ENCODE assay signal across 8 cellular contexts in genomic region chr6:6712979-6713514, GRCh38.
DNase-seq lines count a peak whose midpoint lies in the region; ATAC-seq and TF ChIP-seq lines count a peak whose summit lies in the region.

No MANE protein-coding gene starts in this region.

- H3K4me3 Mint-ChIP-seq in CD8-positive, alpha-beta T cell: peak overlapping the region; percentile 10
- H3K4me3 Mint-ChIP-seq in naive thymus-derived CD4-positive, alpha-beta T cell: peak overlapping the region in 9 of 10 donors; percentile 4 to 86 (median 75)

- peak overlapping the region; percentile 71 for H3K9ac ChIP-seq in adipocyte (ENCODE audit: low read length)

- no peaks in the 10 kb centered on the region for H3K9me3 ChIP-seq in CD8-positive, alpha-beta T cell (ENCODE audit: low read length)
- H3K9me3 ChIP-seq in adipocyte (ENCODE audit: control insufficient read depth, low read length): no peaks in the 10 kb centered on the region
- H3K9me3 ChIP-seq in naive thymus-derived CD4-positive, alpha-beta T cell (ENCODE audit: control insufficient read depth in 2 of 3, low read length in 3 of 3): no peaks in the 10 kb centered on the region

- TF ChIP-seq CTCF in CD8-positive, alpha-beta T cell (IDR thresholded peaks at IDR 0.05): no peak
- no peak for TF ChIP-seq CTCF in lower leg skin (IDR thresholded peaks at IDR 0.05)

- H3K27ac ChIP-seq in CD8-positive, alpha-beta T cell (ENCODE audit: low read depth, low read length): no peak overlapping the region
- H3K27ac ChIP-seq in naive thymus-derived CD4-positive, alpha-beta T cell (ENCODE audit: low read depth, low read length): no peak overlapping the region

- H3K4me3 ChIP-seq in CD8-positive, alpha-beta T cell (ENCODE audit: low read depth, low read length): no peak overlapping the region
- H3K4me3 ChIP-seq in adipocyte (ENCODE audit: low read length) (peak overlapping the region; percentile 55), lower leg skin (ENCODE audit: low read depth, poor library complexity, severe bottlenecking) (no peak overlapping the region)
- no peak overlapping the region for H3K4me3 ChIP-seq in naive thymus-derived CD4-positive, alpha-beta T cell (ENCODE audit: low read length)

- H3K27ac Mint-ChIP-seq in CD8-positive, alpha-beta T cell: no peak overlapping the region
- peak overlapping the region in 3 of 9 donors; percentile 11 to 46 (median 12) for H3K27ac Mint-ChIP-seq in naive thymus-derived CD4-positive, alpha-beta T cell

- no peaks in the 10 kb centered on the region for H3K9me3 Mint-ChIP-seq in CD8-positive, alpha-beta T cell
- H3K9me3 Mint-ChIP-seq in naive thymus-derived CD4-positive, alpha-beta T cell: no peaks in the 10 kb centered on the region

- 29 to 40% methylated on average over 12 of the region's 12 CpGs for WGBS in lower leg skin, 2 donors

- TF ChIP-seq POLR2A in lower leg skin (IDR thresholded peaks at IDR 0.05): no peak

- no peaks in the 10 kb centered on the region for H3K27me3 ChIP-seq in CD8-positive, alpha-beta T cell (ENCODE audit: insufficient read depth, low read length)
- H3K27me3 ChIP-seq in adipocyte (replicated peaks; ENCODE audit: control insufficient read depth, insufficient read depth, low read length): no peaks in the 10 kb centered on the region
- H3K27me3 ChIP-seq in naive thymus-derived CD4-positive, alpha-beta T cell (ENCODE audit: control insufficient read depth in 2 of 2, insufficient read depth in 2 of 2, low read length in 2 of 2): no peaks in the 10 kb centered on the region

- peaks cover 13% of the 10 kb centered on the region for H3K27me3 Mint-ChIP-seq in CD8-positive, alpha-beta T cell (ENCODE audit: low read depth)
- H3K27me3 Mint-ChIP-seq in naive thymus-derived CD4-positive, alpha-beta T cell: peaks cover 0 to 22% (median 7%) of the 10 kb centered on the region in 5 donors

- intact Hi-C loops in CD8-positive, alpha-beta T cell (cut with DNase I, micrococcal nuclease): no loop called here
- intact Hi-C loops in naive thymus-derived CD4-positive, alpha-beta T cell (cut with micrococcal nuclease): no loop called here
- intact Hi-C loops in lower leg skin (cut with DNase I; ENCODE audit: low total_unique reads): loop anchor here (5.0 kb wide), 1 partner anchor 1864 kb away; no protein-coding TSS in a partner anchor

- peak in 1 of 7 experiments; percentile 52 for DNase-seq in CD8-positive, alpha-beta T cell
- DNase-seq in adipocyte (ENCODE audit: low read depth): no peak
- peak in 3 of 9 donors; percentile 26 to 28 (median 27) for DNase-seq in naive thymus-derived CD4-positive, alpha-beta T cell
- DNase-seq in activated effector memory CD4-positive, alpha-beta T cell treated with Interleukin-2 at 50 U/mL for 16 hours: no peak
- no peak for DNase-seq in NCI-H1694 treated with DMSO at 0.1 percent for 48 hours (lab: John Stamatoyannopoulos, UW)
- DNase-seq in activated CD4-positive, alpha-beta T cell treated with anti-CD3 and anti-CD28 coated beads for 1 hour: no peak
- no peak for DNase-seq in lower leg skin (ENCODE audit: low spot score in 2 of 2)

- peaks cover 20% of the 10 kb centered on the region for H3K4me1 Mint-ChIP-seq in CD8-positive, alpha-beta T cell (ENCODE audit: low read depth)
- peaks cover 13 to 46% (median 33%) of the 10 kb centered on the region in 7 donors for H3K4me1 Mint-ChIP-seq in naive thymus-derived CD4-positive, alpha-beta T cell

- CTCF ChIA-PET in CD8-positive, alpha-beta T cell (lab: Charles Lee): interaction anchor here (1.2 kb wide), 1 partner anchor 530 kb away, joined by 3 read pairs; no protein-coding TSS in a partner anchor
- CTCF ChIA-PET in naive thymus-derived CD4-positive, alpha-beta T cell (lab: Charles Lee): interaction anchor here (2.4 kb wide), 1 partner anchor 11 kb away, joined by 5 read pairs; no protein-coding TSS in a partner anchor

- POLR2A ChIA-PET in CD8-positive, alpha-beta T cell (lab: Charles Lee): no interaction called here
- POLR2A ChIA-PET in naive thymus-derived CD4-positive, alpha-beta T cell (lab: Charles Lee): no interaction called here

- no peaks in the 10 kb centered on the region for H3K36me3 ChIP-seq in CD8-positive, alpha-beta T cell (ENCODE audit: insufficient read depth, low read length)
- H3K36me3 ChIP-seq in adipocyte (ENCODE audit: control insufficient read depth, insufficient read depth, low read length, severe bottlenecking): no peaks in the 10 kb centered on the region
- H3K36me3 ChIP-seq in naive thymus-derived CD4-positive, alpha-beta T cell (ENCODE audit: control insufficient read depth in 2 of 3, insufficient read depth in 3 of 3, low read length in 3 of 3): no peaks in the 10 kb centered on the region

- H3K36me3 Mint-ChIP-seq in CD8-positive, alpha-beta T cell: no peaks in the 10 kb centered on the region
- H3K36me3 Mint-ChIP-seq in naive thymus-derived CD4-positive, alpha-beta T cell: peaks cover 0 to 3% (median 0%) of the 10 kb centered on the region in 5 donors

- ATAC-seq in CD8-positive, alpha-beta T cell: no peak
- peak; percentile 46 for ATAC-seq in HG02642 (IDR thresholded peaks at IDR 0.05; ENCODE audit: poor library complexity, unreplicated experiment)
- peak; percentile 70 for ATAC-seq in naive thymus-derived CD4-positive, alpha-beta T cell

- H3K4me1 ChIP-seq in CD8-positive, alpha-beta T cell (ENCODE audit: insufficient read depth, low read length): peaks cover 16% of the 10 kb centered on the region
- H3K4me1 ChIP-seq in adipocyte (ENCODE audit: control insufficient read depth, insufficient read depth, low read length): peaks cover 33% of the 10 kb centered on the region
- peaks cover 0 to 19% of the 10 kb centered on the region in 2 donors for H3K4me1 ChIP-seq in naive thymus-derived CD4-positive, alpha-beta T cell (ENCODE audit: control insufficient read depth in 2 of 2, insufficient read depth in 2 of 2, low read length in 2 of 2)
